9 cellular contexts compared by ENCODE assay signal in genomic region chr2:229945975-229946374, GRCh38.
"Had no signal": no experiment of that assay in that cellular context is flagged by ENCODE, and none has a peak within 500 bp of the region (broad histone marks: within the 10 kb centered on the region; RNA-seq: fewer than 3 reads in every experiment).

No MANE protein-coding gene starts in this region.

- H3K27ac Mint-ChIP-seq: HFFc6 had no signal

- H3K36me3 ChIP-seq: HAP-1 had no signal

- FAIRE-seq: H54, HTR-8/SVneo had no signal

- DNase-seq: GOT3, HFFc6, IMR-90, KBM-7 had no signal

- H3K4me3 ChIP-seq: HAP-1 had no signal

- H3K27ac ChIP-seq: KMS-11 had no signal

- ATAC-seq: HCT116 had no signal

- H3K4me2 ChIP-seq: KMS-11 had no signal

- H3K9ac ChIP-seq: KMS-11 had no signal

- H3K4me1 ChIP-seq: HAP-1 had no signal

- H3K4me3 Mint-ChIP-seq: HFFc6 had no signal

- H3K9me3 ChIP-seq: HAP-1 had no signal

- H3K9me3 Mint-ChIP-seq: HFFc6 had no signal
